Comparison of ENCODE assay signal across 19 cellular contexts in the genomic region with DNA sequence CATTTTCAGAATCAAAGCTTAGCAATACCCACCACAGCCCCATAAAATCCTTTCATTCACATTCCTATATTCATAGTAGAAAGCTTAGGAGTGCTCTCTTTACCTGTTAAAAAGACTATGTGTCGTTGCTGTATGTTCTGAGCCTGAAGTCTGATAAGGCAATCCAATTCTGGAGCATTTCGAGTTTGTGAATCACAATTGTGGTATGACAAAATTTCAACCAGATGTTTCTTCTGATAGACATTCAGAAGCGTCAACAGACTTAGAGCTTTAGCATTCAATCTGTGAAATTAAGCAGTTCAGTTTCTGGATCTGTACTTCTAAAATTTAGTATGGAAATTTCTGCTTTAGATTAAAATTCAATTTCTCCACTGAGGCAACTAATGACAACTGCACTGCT. TPM values are rescaled to one million over a fixed set of nuclear protein-coding genes. Genes with fewer than 3 reads are reported as not detected.
DNase-seq lines count a peak whose midpoint lies in the region; ATAC-seq and TF ChIP-seq lines count a peak whose summit lies in the region.
"Had no signal": no experiment of that assay in that cellular context is flagged by ENCODE, and none has a peak within 500 bp of the region (broad histone marks: within the 10 kb centered on the region; RNA-seq: fewer than 3 reads in every experiment).

No MANE protein-coding gene starts in this region.

- H3K79me2 ChIP-seq in neural progenitor cell (ENCODE audit: low read depth): no peaks in the 10 kb centered on the region

- no peaks in the 10 kb centered on the region for H3K27me3 ChIP-seq in neural progenitor cell
- H3K27me3 ChIP-seq: BE2C, body of pancreas, dorsolateral prefrontal cortex, esophagus muscularis mucosa had no signal

- ATAC-seq in stimulated activated naive CD8-positive, alpha-beta T cell treated with anti-CD3 and anti-CD28 coated beads, Interleukin-15, amount 100 ng/mL, for 72 hours: no peak
- peak; percentile 50 for ATAC-seq in SK-N-SH treated with all-trans-retinoic acid at 6 μM for 48 hours
- ATAC-seq: activated CD8-positive, alpha-beta T cell treated with anti-CD3 and anti-CD28 coated beads for 36 hours; body of pancreas had no signal

- no peaks in the 10 kb centered on the region for H3K27me3 Mint-ChIP-seq in stimulated activated naive CD8-positive, alpha-beta T cell treated with anti-CD3 and anti-CD28 coated beads, Interleukin-15, Interleukin-2, amounts not matched to agents 100 ng/mL and 50 ng/mL, for 24 hours
- no peaks in the 10 kb centered on the region for H3K27me3 Mint-ChIP-seq in stimulated activated naive CD8-positive, alpha-beta T cell treated with anti-CD3 and anti-CD28 coated beads, Interleukin-15, amount 100 ng/mL, for 72 hours
- no peaks in the 10 kb centered on the region for H3K27me3 Mint-ChIP-seq in neural progenitor cell (ENCODE audit: insufficient read depth, low read depth)
- H3K27me3 Mint-ChIP-seq: activated CD8-positive, alpha-beta T cell treated with anti-CD3 and anti-CD28 coated beads for 36 hours had no signal

- TF ChIP-seq CTCF in fibroblast of pulmonary artery (IDR thresholded peaks at IDR 0.05; ENCODE audit: low read length, missing control alignments) (no peak), neural progenitor cell (IDR thresholded peaks at IDR 0.05) (no peak)

- peaks cover 73% of the 10 kb centered on the region for H3K36me3 Mint-ChIP-seq in stimulated activated naive CD8-positive, alpha-beta T cell treated with anti-CD3 and anti-CD28 coated beads, Interleukin-15, Interleukin-2, amounts not matched to agents 100 ng/mL and 50 ng/mL, for 24 hours (ENCODE audit: low read depth)
- peaks cover 41% of the 10 kb centered on the region for H3K36me3 Mint-ChIP-seq in neural progenitor cell

- no peaks in the 10 kb centered on the region for H3K9me3 ChIP-seq in neural progenitor cell (ENCODE audit: low read depth)
- H3K9me3 ChIP-seq: BE2C, body of pancreas, esophagus muscularis mucosa had no signal

- no peak overlapping the region for H3K4me2 ChIP-seq in neural progenitor cell

- peaks cover 15% of the 10 kb centered on the region for H3F3A ChIP-seq in neural progenitor cell (ENCODE audit: low read depth)

- no peak overlapping the region for H3K9ac ChIP-seq in neural progenitor cell

- DNase-seq in stimulated activated naive CD8-positive, alpha-beta T cell treated with anti-CD3 and anti-CD28 coated beads, Interleukin-15, amount 100 ng/mL, for 72 hours: no peak
- peak; percentile 41 for DNase-seq in fibroblast of pulmonary artery (ENCODE audit: low read depth)
- DNase-seq in superior temporal gyrus (ENCODE audit: extremely low spot score): peak; percentile 20
- DNase-seq in neural progenitor cell (ENCODE audit: low spot score): no peak
- no peak for DNase-seq in NCI-H345 treated with DMSO at 0.1 percent for 48 hours (lab: John Stamatoyannopoulos, UW; ENCODE audit: unreplicated experiment)
- DNase-seq in NCI-H748 treated with DMSO at 0.1 percent for 48 hours (lab: John Stamatoyannopoulos, UW): no peak
- DNase-seq: activated CD8-positive, alpha-beta T cell treated with anti-CD3 and anti-CD28 coated beads for 36 hours; activated effector memory CD4-positive, alpha-beta T cell treated with anti-CD3 and anti-CD28 coated beads, Interleukin-2, amount 50 U/mL, for 16 hours; BE2C; body of pancreas; DMS53; dorsolateral prefrontal cortex; NCI-H1694; NCI-H510A; OCI-M1 had no signal

- no peak overlapping the region for H2AFZ ChIP-seq in neural progenitor cell (replicated peaks)

- H3K4me3 ChIP-seq in fibroblast of pulmonary artery (replicated peaks; ENCODE audit: low read depth, low read length): no peak overlapping the region
- no peak overlapping the region for H3K4me3 ChIP-seq in neural progenitor cell
- H3K4me3 ChIP-seq: body of pancreas, dorsolateral prefrontal cortex, esophagus muscularis mucosa, SK-N-MC had no signal

- no peaks in the 10 kb centered on the region for H3K4me1 ChIP-seq in neural progenitor cell
- H3K4me1 ChIP-seq: BE2C, esophagus muscularis mucosa had no signal

- H3K27ac ChIP-seq in neural progenitor cell: no peak overlapping the region
- H3K27ac ChIP-seq: body of pancreas, esophagus muscularis mucosa, SK-N-MC had no signal

- no peak overlapping the region for H3K4me3 Mint-ChIP-seq in stimulated activated naive CD8-positive, alpha-beta T cell treated with anti-CD3 and anti-CD28 coated beads, Interleukin-15, Interleukin-2, amounts not matched to agents 100 ng/mL and 50 ng/mL, for 24 hours
- H3K4me3 Mint-ChIP-seq in stimulated activated naive CD8-positive, alpha-beta T cell treated with anti-CD3 and anti-CD28 coated beads, Interleukin-15, amount 100 ng/mL, for 72 hours: no peak overlapping the region
- no peak overlapping the region for H3K4me3 Mint-ChIP-seq in neural progenitor cell
- H3K4me3 Mint-ChIP-seq: activated CD8-positive, alpha-beta T cell treated with anti-CD3 and anti-CD28 coated beads for 36 hours had no signal

- H3K36me3 ChIP-seq in neural progenitor cell: peaks cover 32% of the 10 kb centered on the region

- H4K20me1 ChIP-seq in neural progenitor cell (ENCODE audit: low read depth): no peaks in the 10 kb centered on the region

- no peaks in the 10 kb centered on the region for H3K4me1 Mint-ChIP-seq in stimulated activated naive CD8-positive, alpha-beta T cell treated with anti-CD3 and anti-CD28 coated beads, Interleukin-15, Interleukin-2, amounts not matched to agents 100 ng/mL and 50 ng/mL, for 24 hours (ENCODE audit: low read depth)
- peaks cover 5% of the 10 kb centered on the region for H3K4me1 Mint-ChIP-seq in stimulated activated naive CD8-positive, alpha-beta T cell treated with anti-CD3 and anti-CD28 coated beads, Interleukin-15, amount 100 ng/mL, for 72 hours
- no peaks in the 10 kb centered on the region for H3K4me1 Mint-ChIP-seq in neural progenitor cell

- no peaks in the 10 kb centered on the region for H3K9me3 Mint-ChIP-seq in stimulated activated naive CD8-positive, alpha-beta T cell treated with anti-CD3 and anti-CD28 coated beads, Interleukin-15, Interleukin-2, amounts not matched to agents 100 ng/mL and 50 ng/mL, for 24 hours
- H3K9me3 Mint-ChIP-seq in stimulated activated naive CD8-positive, alpha-beta T cell treated with anti-CD3 and anti-CD28 coated beads, Interleukin-15, amount 100 ng/mL, for 72 hours: no peaks in the 10 kb centered on the region
- no peaks in the 10 kb centered on the region for H3K9me3 Mint-ChIP-seq in neural progenitor cell
- H3K9me3 Mint-ChIP-seq: activated CD8-positive, alpha-beta T cell treated with anti-CD3 and anti-CD28 coated beads for 36 hours had no signal

- H3K27ac Mint-ChIP-seq in stimulated activated naive CD8-positive, alpha-beta T cell treated with anti-CD3 and anti-CD28 coated beads, Interleukin-15, Interleukin-2, amounts not matched to agents 100 ng/mL and 50 ng/mL, for 24 hours: peak overlapping the region; percentile 80
- H3K27ac Mint-ChIP-seq in stimulated activated naive CD8-positive, alpha-beta T cell treated with anti-CD3 and anti-CD28 coated beads, Interleukin-15, amount 100 ng/mL, for 72 hours: peak overlapping the region in 1 of 2 donors; percentile 35
- no peak overlapping the region for H3K27ac Mint-ChIP-seq in neural progenitor cell

TF ChIP-seq in SK-N-SH treated with all-trans-retinoic acid at 6 μM for 48 hours, 23 proteins besides CTCF, POLR2A, EP300 and RAD21 (continues in another document):
- TF ChIP-seq SNAI2 (CRISPR knock-in tag; IDR thresholded peaks at IDR 0.05): no peak
- no peak for TF ChIP-seq PPARA (CRISPR knock-in tag; IDR thresholded peaks at IDR 0.05; ENCODE audit: borderline replicate concordance)
- TF ChIP-seq, protein P1, sequence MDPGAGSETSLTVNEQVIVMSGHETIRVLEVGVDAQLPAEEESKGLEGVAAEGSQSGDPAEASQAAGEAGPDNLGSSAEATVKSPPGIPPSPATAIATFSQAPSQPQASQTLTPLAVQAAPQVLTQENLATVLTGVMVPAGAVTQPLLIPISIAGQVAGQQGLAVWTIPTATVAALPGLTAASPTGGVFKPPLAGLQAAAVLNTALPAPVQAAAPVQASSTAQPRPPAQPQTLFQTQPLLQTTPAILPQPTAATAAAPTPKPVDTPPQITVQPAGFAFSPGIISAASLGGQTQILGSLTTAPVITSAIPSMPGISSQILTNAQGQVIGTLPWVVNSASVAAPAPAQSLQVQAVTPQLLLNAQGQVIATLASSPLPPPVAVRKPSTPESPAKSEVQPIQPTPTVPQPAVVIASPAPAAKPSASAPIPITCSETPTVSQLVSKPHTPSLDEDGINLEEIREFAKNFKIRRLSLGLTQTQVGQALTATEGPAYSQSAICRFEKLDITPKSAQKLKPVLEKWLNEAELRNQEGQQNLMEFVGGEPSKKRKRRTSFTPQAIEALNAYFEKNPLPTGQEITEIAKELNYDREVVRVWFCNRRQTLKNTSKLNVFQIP (CRISPR knock-in tag; IDR thresholded peaks at IDR 0.05; ENCODE audit: borderline replicate concordance, low read depth): no peak
- TF ChIP-seq ZFP30 (CRISPR knock-in tag; IDR thresholded peaks at IDR 0.05): no peak
- no peak for TF ChIP-seq BACH2 (CRISPR knock-in tag; IDR thresholded peaks at IDR 0.05; ENCODE audit: borderline replicate concordance)
- TF ChIP-seq, protein P2, sequence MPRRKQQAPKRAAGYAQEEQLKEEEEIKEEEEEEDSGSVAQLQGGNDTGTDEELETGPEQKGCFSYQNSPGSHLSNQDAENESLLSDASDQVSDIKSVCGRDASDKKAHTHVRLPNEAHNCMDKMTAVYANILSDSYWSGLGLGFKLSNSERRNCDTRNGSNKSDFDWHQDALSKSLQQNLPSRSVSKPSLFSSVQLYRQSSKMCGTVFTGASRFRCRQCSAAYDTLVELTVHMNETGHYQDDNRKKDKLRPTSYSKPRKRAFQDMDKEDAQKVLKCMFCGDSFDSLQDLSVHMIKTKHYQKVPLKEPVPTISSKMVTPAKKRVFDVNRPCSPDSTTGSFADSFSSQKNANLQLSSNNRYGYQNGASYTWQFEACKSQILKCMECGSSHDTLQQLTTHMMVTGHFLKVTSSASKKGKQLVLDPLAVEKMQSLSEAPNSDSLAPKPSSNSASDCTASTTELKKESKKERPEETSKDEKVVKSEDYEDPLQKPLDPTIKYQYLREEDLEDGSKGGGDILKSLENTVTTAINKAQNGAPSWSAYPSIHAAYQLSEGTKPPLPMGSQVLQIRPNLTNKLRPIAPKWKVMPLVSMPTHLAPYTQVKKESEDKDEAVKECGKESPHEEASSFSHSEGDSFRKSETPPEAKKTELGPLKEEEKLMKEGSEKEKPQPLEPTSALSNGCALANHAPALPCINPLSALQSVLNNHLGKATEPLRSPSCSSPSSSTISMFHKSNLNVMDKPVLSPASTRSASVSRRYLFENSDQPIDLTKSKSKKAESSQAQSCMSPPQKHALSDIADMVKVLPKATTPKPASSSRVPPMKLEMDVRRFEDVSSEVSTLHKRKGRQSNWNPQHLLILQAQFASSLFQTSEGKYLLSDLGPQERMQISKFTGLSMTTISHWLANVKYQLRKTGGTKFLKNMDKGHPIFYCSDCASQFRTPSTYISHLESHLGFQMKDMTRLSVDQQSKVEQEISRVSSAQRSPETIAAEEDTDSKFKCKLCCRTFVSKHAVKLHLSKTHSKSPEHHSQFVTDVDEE (CRISPR knock-in tag; IDR thresholded peaks at IDR 0.05): no peak
- no peak for TF ChIP-seq RARB (CRISPR knock-in tag; IDR thresholded peaks at IDR 0.05)
- no peak for TF ChIP-seq ZNF565 (CRISPR knock-in tag; conservative IDR thresholded peaks at IDR 0.05; ENCODE audit: low read depth)
- TF ChIP-seq ARNTL (CRISPR knock-in tag; IDR thresholded peaks at IDR 0.05; ENCODE audit: borderline replicate concordance, low read depth): no peak

RNA-seq across cellular contexts. Expression of a gene that starts 58.3 kb away (rescaled TPM):
- 76.6 and 141 TPM in 2 replicates for total RNA-seq in neural progenitor cell (ENCODE audit: low replicate concordance)

Comparison
In these comparisons a context has a peak if more than half of its experiments do, and no peak if none do; other contexts are left out.
1. DNase-seq: peak in fibroblast of pulmonary artery (single experiment) and superior temporal gyrus (single experiment); none in stimulated activated naive CD8-positive, alpha-beta T cell treated with anti-CD3 and anti-CD28 coated beads, Interleukin-15, amount 100 ng/mL, for 72 hours (0 of 2), neural progenitor cell (single experiment), NCI-H345 treated with DMSO at 0.1 percent for 48 hours (single experiment) and NCI-H748 treated with DMSO at 0.1 percent for 48 hours (single experiment).